Comparison of ENCODE assay signal across 8 cellular contexts in genomic region chr9:70259512-70259802, GRCh38. TPM values are rescaled to one million over a fixed set of nuclear protein-coding genes. Genes with fewer than 3 reads are reported as not detected.
DNase-seq lines count a peak whose midpoint lies in the region; ATAC-seq and TF ChIP-seq lines count a peak whose summit lies in the region.

No MANE protein-coding gene starts in this region.

- peaks cover 27% of the 10 kb centered on the region for H3K4me1 ChIP-seq in ectodermal cell (ENCODE audit: control insufficient read depth, insufficient read depth, low read length)

- peaks cover 0 to 3% (median 0%) of the 10 kb centered on the region in 7 donors for H3K9me3 Mint-ChIP-seq in CD14-positive monocyte
- H3K9me3 Mint-ChIP-seq in nephron progenitor cell: no peaks in the 10 kb centered on the region

- peak overlapping the region; percentile 62 for H3K4me3 ChIP-seq in MG63
- H3K4me3 ChIP-seq in ectodermal cell (ENCODE audit: insufficient read depth, low read depth, low read length): peak overlapping the region; percentile 81

- H3K9me3 ChIP-seq in MG63: no peaks in the 10 kb centered on the region
- no peaks in the 10 kb centered on the region for H3K9me3 ChIP-seq in ectodermal cell (ENCODE audit: control insufficient read depth, low read length)

- peak overlapping the region; percentile 92 to 94 for H3K4me3 Mint-ChIP-seq in CD14-positive monocyte
- peak overlapping the region; percentile 96 for H3K4me3 Mint-ChIP-seq in nephron progenitor cell

- no peak overlapping the region for H3K27ac ChIP-seq in ectodermal cell (ENCODE audit: insufficient read depth, low read depth, low read length, poor library complexity, severe bottlenecking)

- peaks cover 24 to 32% of the 10 kb centered on the region in 2 donors for H3K36me3 Mint-ChIP-seq in CD14-positive monocyte
- peaks cover 41% of the 10 kb centered on the region for H3K36me3 Mint-ChIP-seq in nephron progenitor cell (ENCODE audit: low read depth)

- peaks cover 53% of the 10 kb centered on the region for H3K4me1 Mint-ChIP-seq in CD14-positive monocyte
- peaks cover 70% of the 10 kb centered on the region for H3K4me1 Mint-ChIP-seq in nephron progenitor cell

- no peak for TF ChIP-seq CTCF in CD14-positive monocyte (IDR thresholded peaks at IDR 0.05)
- no peak for TF ChIP-seq CTCF in nephron progenitor cell (IDR thresholded peaks at IDR 0.05)

- no peak for DNase-seq in CD14-positive monocyte (ENCODE audit: low spot score)
- no peak for DNase-seq in MG63
- DNase-seq in nephron progenitor cell: no peak
- DNase-seq in occipital lobe (lab: John Stamatoyannopoulos, UW): no peak
- no peak for DNase-seq in D341Med (ENCODE audit: low spot score)
- no peak for DNase-seq in activated CD8-positive, alpha-beta memory T cell treated with anti-CD3 and anti-CD28 coated beads for 24 hours

- intact Hi-C loops in CD14-positive monocyte (cut with micrococcal nuclease): loop anchor here in 1 of 2 donors (10.0 kb wide), 1 partner anchor 345 kb away; no protein-coding TSS in a partner anchor

- H3K36me3 ChIP-seq in MG63 (peaks cover 14% of the 10 kb centered on the region), ectodermal cell (ENCODE audit: control insufficient read depth, insufficient read depth, low read length) (peaks cover 6% of the 10 kb centered on the region)

- H3K27me3 Mint-ChIP-seq in CD14-positive monocyte (ENCODE audit: low read depth in 3 of 3): peaks cover 0 to 3% (median 0%) of the 10 kb centered on the region in 3 donors
- no peaks in the 10 kb centered on the region for H3K27me3 Mint-ChIP-seq in nephron progenitor cell (ENCODE audit: low read depth, poor library complexity)

- 7 to 9% methylated on average over 10 of the region's 10 CpGs for WGBS in ectodermal cell, 2 experiments

- no peak for ATAC-seq in HG03457 (IDR thresholded peaks at IDR 0.05; ENCODE audit: unreplicated experiment)

- H3K27ac Mint-ChIP-seq in CD14-positive monocyte (peak overlapping the region; percentile 86 to 98 (median 94)), nephron progenitor cell (peak overlapping the region; percentile 96)

- no peaks in the 10 kb centered on the region for H3K27me3 ChIP-seq in MG63
- H3K27me3 ChIP-seq in ectodermal cell (ENCODE audit: control insufficient read depth, insufficient read depth, low read length, poor library complexity, severe bottlenecking): no peaks in the 10 kb centered on the region

RNA-seq across cellular contexts. Expression of gene SMC5, which starts 0.7 kb away (rescaled TPM):
- polyA plus RNA-seq in CD14-positive monocyte: 1 to 10 TPM; 4.9 to 5.1 TPM
- 6.1 and 7.1 TPM in 2 replicates for total RNA-seq in MG63 (2014; rRNA removed; shearing (Covaris generic); ENCODE audit: low replicate concordance)
- 31.8 TPM for polyA plus RNA-seq in ectodermal cell (2013, experiment 1 of 4)
- polyA plus RNA-seq in ectodermal cell (2013, experiment 2 of 4): 37.4 TPM
- polyA plus RNA-seq in ectodermal cell (2013, experiment 3 of 4): 23.4 TPM
- polyA plus RNA-seq in ectodermal cell (2013, experiment 4 of 4): 28.8 TPM
- total RNA-seq in occipital lobe: 42.3 TPM
